9 cellular contexts compared by ENCODE assay signal in genomic region chr15:25501828-25502446, GRCh38.
DNase-seq lines count a peak whose midpoint lies in the region; ATAC-seq, FAIRE-seq and TF ChIP-seq lines count a peak whose summit lies in the region.
"Had no signal": no experiment of that assay in that cellular context is flagged by ENCODE, and none has a peak within 500 bp of the region (broad histone marks: within the 10 kb centered on the region; RNA-seq: fewer than 3 reads in every experiment).

No MANE protein-coding gene starts in this region.

- DNase-seq in DMS53 treated with DMSO at 0.1 percent for 48 hours (lab: John Stamatoyannopoulos, UW; ENCODE audit: unreplicated experiment) (peak; percentile 7), LHCN-M2 (ENCODE audit: low read depth) (peak; percentile 70), K562 (ENCODE audit: extremely low read depth in 1 of 4, low spot score in 3 of 4) (peak in 2 of 4 experiments; percentile 14 to 56), left colon (peak in 1 of 2 donors; percentile 12)
- no peak for DNase-seq in activated effector memory CD4-positive, alpha-beta T cell treated with Interleukin-2 at 50 U/mL for 16 hours

- H3K9ac ChIP-seq in K562 (ENCODE audit: insufficient read depth in 1 of 2, low read depth in 2 of 2, low read length in 2 of 2) = no peak overlapping the region

- intact Hi-C loops in K562 (cut with micrococcal nuclease) = loop anchor here (10.0 kb wide), 2 partner anchors 193 to 1857 kb away; partner anchors contain the start of gene MAGEL2
- intact Hi-C loops in left colon (cut with DNase I, micrococcal nuclease) = loop anchor here in 1 of 2 donors (10.0 kb wide), 1 partner anchor 193 kb away; no protein-coding TSS in a partner anchor

- H3K27me3 ChIP-seq in K562 (ENCODE audit: control insufficient read depth in 2 of 2, insufficient read depth in 2 of 2, low read length in 2 of 2) = no peaks in the 10 kb centered on the region

- no peak overlapping the region for H3K27ac ChIP-seq in K562 (ENCODE audit: extremely low read depth, low read depth, low read length)

- H3K4me2 ChIP-seq in K562 (ENCODE audit: insufficient read depth, low read length) = no peak overlapping the region

- H4K20me1 ChIP-seq in K562 (replicated peaks; ENCODE audit: control insufficient read depth, insufficient read depth, low read length) = no peaks in the 10 kb centered on the region

- no peaks in the 10 kb centered on the region for H3K79me2 ChIP-seq in K562 (ENCODE audit: control insufficient read depth, insufficient read depth, low read length)

- no peaks in the 10 kb centered on the region for H3K9me3 ChIP-seq in K562 (replicated peaks; ENCODE audit: control insufficient read depth, insufficient read depth, low read depth, low read length)

- no peak for TF ChIP-seq POLR2A in K562 (conservative IDR thresholded peaks at IDR 0.05)

- in situ Hi-C loops in K562 (cut with MboI) = loop anchor here (25.0 kb wide), 1 partner anchor 1360 kb away; the partner anchor contains the start of gene GABRA5

- peak; percentile 37 for FAIRE-seq in K562 (lab: Jason Lieb, UNC)

- no peaks in the 10 kb centered on the region for H3K9me1 ChIP-seq in K562 (ENCODE audit: control insufficient read depth, insufficient read depth, low read length)

- peak in 1 of 2 experiments; percentile 63; a peak in 3 of 4 replicates for TF ChIP-seq RAD21 in K562 (CRISPR knock-in tag; conservative IDR thresholded peaks at IDR 0.05 in 1 of 2, IDR thresholded peaks at IDR 0.05 in 1 of 2)

- CTCF ChIA-PET in K562 (lab: Yijun Ruan, JAX; ENCODE audit: low intra/inter-chr PET ratio) = interaction anchor here (0.7 to 1.4 kb wide), 2 partner anchors 1854 to 1860 kb away, joined by 3 read pairs; no protein-coding TSS in a partner anchor

- TF ChIP-seq CTCF in K562 (IDR thresholded peaks at IDR 0.05 in 2 of 3, conservative IDR thresholded peaks at IDR 0.05 in 1 of 3; ENCODE audit: insufficient read depth in 2 of 3, low read depth in 1 of 3, low read length in 3 of 3) = peak; percentile 30 to 66 (median 58); a peak in 5 of 6 replicates

- H3K4me1 ChIP-seq in K562 (replicated peaks in 1 of 2; ENCODE audit: control insufficient read depth in 2 of 2, insufficient read depth in 2 of 2, low read length in 2 of 2) = no peaks in the 10 kb centered on the region

- peak; percentile 74; the same call in 2 of the 3 replicates for ATAC-seq in K562
- peak; percentile 42 for ATAC-seq in left colon
- ATAC-seq in HG02870 (IDR thresholded peaks at IDR 0.05; ENCODE audit: unreplicated experiment) = no peak
- no peak for ATAC-seq in HG02973 (IDR thresholded peaks at IDR 0.05; ENCODE audit: unreplicated experiment)
- no peak for ATAC-seq in HG03571 (IDR thresholded peaks at IDR 0.05; ENCODE audit: unreplicated experiment)
- ATAC-seq: naive thymus-derived CD8-positive, alpha-beta T cell had no signal

- no TSS peak for BruUV-seq in K562 (replicated peaks; lab: Mats Ljungman, UMichigan)

- no peaks in the 10 kb centered on the region for H3K36me3 ChIP-seq in K562 (ENCODE audit: control insufficient read depth, insufficient read depth, low read length)

- POLR2A ChIA-PET in K562 (lab: Yijun Ruan, JAX) = no interaction called here

- H3K4me3 ChIP-seq in K562 = no peak overlapping the region

- no peak overlapping the region for H2AFZ ChIP-seq in K562 (ENCODE audit: low read depth, low read length)

- WGBS in K562 (ENCODE audit: insufficient coverage, low coverage, missing lambda C conversion rate) = 0% methylated on average over 5 of the region's 5 CpGs

- no peak for TF ChIP-seq EP300 in K562 (IDR thresholded peaks at IDR 0.05; ENCODE audit: low read length)

TF ChIP-seq in K562, 482 proteins besides CTCF, POLR2A, EP300 and RAD21:
- TF ChIP-seq TEAD2 (tag; IDR thresholded peaks at IDR 0.05) = peak; percentile 96
- peak; percentile 84 for TF ChIP-seq TEAD4 (IDR thresholded peaks at IDR 0.05; ENCODE audit: low read length)
- no peak for TF ChIP-seq TEAD4 (CRISPR knock-in tag; IDR thresholded peaks at IDR 0.05; ENCODE audit: borderline replicate concordance)
- 0 out of 2 replicates have a peak, but pooled peaks have one; percentile 27 for TF ChIP-seq SMC3 (conservative IDR thresholded peaks at IDR 0.05; ENCODE audit: insufficient read depth, low read depth, low read length)
- no peak for TF ChIP-seq FOXP4 (CRISPR knock-in tag; IDR thresholded peaks at IDR 0.05; ENCODE audit: borderline replicate concordance)
- TF ChIP-seq TEAD1 (CRISPR knock-in tag; IDR thresholded peaks at IDR 0.05) = peak; percentile 95 to 99
- no peak for TF ChIP-seq HLTF (IDR thresholded peaks at IDR 0.05)

Comparison
In these comparisons a context has a peak if more than half of its experiments do, and no peak if none do; other contexts are left out.
1. ATAC-seq: peak in K562 (single experiment) and left colon (single experiment); none in HG02870 (single experiment), HG02973 (single experiment) and HG03571 (single experiment).